In genomic region chr17:42517516-42517915, GRCh38 we compare ENCODE assay signal across 1 cellular context.
TF ChIP-seq lines count a peak whose summit lies in the region.

No MANE protein-coding gene starts in this region.

TF ChIP-seq in K562, 482 proteins besides CTCF, POLR2A, EP300 and RAD21 (continued from another document and continues in another):
- TF ChIP-seq FOXA3 (CRISPR knock-in tag; conservative IDR thresholded peaks at IDR 0.05 in 1 of 2, IDR thresholded peaks at IDR 0.05 in 1 of 2) (no peak), ZNF3 (CRISPR knock-in tag; IDR thresholded peaks at IDR 0.05) (no peak), HDAC2 (IDR thresholded peaks at IDR 0.05) (no peak), PPARD (CRISPR knock-in tag; IDR thresholded peaks at IDR 0.05) (no peak), ZNF282 (CRISPR knock-in tag; IDR thresholded peaks at IDR 0.05) (no peak), E2F6 (IDR thresholded peaks at IDR 0.05; ENCODE audit: borderline replicate concordance in 1 of 2, extremely low read depth in 1 of 2, insufficient read depth in 1 of 2, insufficient read length in 1 of 2, low read depth in 1 of 2, low read length in 1 of 2, poor library complexity in 1 of 2, severe bottlenecking in 1 of 2) (no peak), ZNF124 (CRISPR knock-in tag; IDR thresholded peaks at IDR 0.05) (no peak), TBP (optimal IDR thresholded peaks at IDR 0.05; ENCODE audit: low read depth, low read length) (no peak), ZNF217 (CRISPR knock-in tag; IDR thresholded peaks at IDR 0.05) (no peak), JUNB (CRISPR knock-in tag; conservative IDR thresholded peaks at IDR 0.05) (no peak), NELFE (IDR thresholded peaks at IDR 0.05; ENCODE audit: insufficient read depth, insufficient read length) (no peak), BHLHE40 (IDR thresholded peaks at IDR 0.05; ENCODE audit: low read length) (peak; percentile 58), RBM15 (IDR thresholded peaks at IDR 0.05; ENCODE audit: insufficient read depth, low read length) (no peak), GATAD2A (IDR thresholded peaks at IDR 0.05) (0 out of 2 replicates have a peak, but pooled peaks have one; percentile 51), MEF2D (tag; conservative IDR thresholded peaks at IDR 0.05; ENCODE audit: low read depth) (no peak), RCOR1 (IDR thresholded peaks at IDR 0.05; ENCODE audit: borderline replicate concordance in 1 of 2, low read depth in 2 of 2, low read length in 2 of 2) (peak in 1 of 2 experiments; percentile 38; a peak in 1 of 4 replicates), CREB1 (IDR thresholded peaks at IDR 0.05) (no peak), CREB1 (CRISPR knock-in tag; IDR thresholded peaks at IDR 0.05) (no peak; the same call in 1 of the 2 replicates), ZNF586 (CRISPR knock-in tag; conservative IDR thresholded peaks at IDR 0.05) (no peak), ZNF280B (CRISPR knock-in tag; IDR thresholded peaks at IDR 0.05) (no peak), ZNF253 (CRISPR knock-in tag; conservative IDR thresholded peaks at IDR 0.05) (0 out of 2 replicates have a peak, but pooled peaks have one; percentile 34), NFYB (IDR thresholded peaks at IDR 0.05; ENCODE audit: extremely low read depth, insufficient read length) (no peak), ASH1L (IDR thresholded peaks at IDR 0.05; ENCODE audit: borderline replicate concordance, low read depth, partially characterized antibody) (no peak), ZNF24 (IDR thresholded peaks at IDR 0.05) (peak; percentile 56), ZFP36 (IDR thresholded peaks at IDR 0.05; ENCODE audit: low read depth, low read length, partially characterized antibody) (no peak), CEBPG (CRISPR knock-in tag; IDR thresholded peaks at IDR 0.05) (no peak), CEBPG (tag; conservative IDR thresholded peaks at IDR 0.05 in 1 of 2, IDR thresholded peaks at IDR 0.05 in 1 of 2) (no peak), TEAD1 (CRISPR knock-in tag; IDR thresholded peaks at IDR 0.05) (peak in 1 of 2 experiments; percentile 35; a peak in 1 of 4 replicates), CHAMP1 (IDR thresholded peaks at IDR 0.05) (no peak), HCFC1 (IDR thresholded peaks at IDR 0.05; ENCODE audit: low read depth, low read length) (no peak), XRCC3 (IDR thresholded peaks at IDR 0.05) (no peak), PHB (CRISPR knock-in tag; IDR thresholded peaks at IDR 0.05) (no peak), PHTF2 (CRISPR knock-in tag; IDR thresholded peaks at IDR 0.05) (no peak), FOXP4 (CRISPR knock-in tag; IDR thresholded peaks at IDR 0.05; ENCODE audit: borderline replicate concordance) (no peak), ZNF511 (CRISPR knock-in tag; IDR thresholded peaks at IDR 0.05) (no peak), SRSF7 (optimal IDR thresholded peaks at IDR 0.05; ENCODE audit: low read depth, low read length) (no peak), USF1 (CRISPR knock-in tag; IDR thresholded peaks at IDR 0.05) (no peak), STAG1 (CRISPR knock-in tag; IDR thresholded peaks at IDR 0.05; ENCODE audit: borderline replicate concordance) (peak; percentile 51; the same call in 1 of the 2 replicates), LARP7 (IDR thresholded peaks at IDR 0.05) (no peak), HDAC6 (IDR thresholded peaks at IDR 0.05; ENCODE audit: low read depth, low read length) (no peak), ZNF274 (IDR thresholded peaks at IDR 0.05; ENCODE audit: borderline replicate concordance, low read depth, low read length) (no peak), HSF4 (CRISPR knock-in tag; IDR thresholded peaks at IDR 0.05; ENCODE audit: borderline replicate concordance) (no peak), POLR3G (IDR thresholded peaks at IDR 0.05; ENCODE audit: extremely low read depth, insufficient read length, insufficient replicate concordance) (no peak), ZNF311 (CRISPR knock-in tag; IDR thresholded peaks at IDR 0.05) (no peak), SIRT6 (IDR thresholded peaks at IDR 0.05; ENCODE audit: low read depth, low read length) (no peak), MTA2 (IDR thresholded peaks at IDR 0.05; ENCODE audit: low read depth) (no peak), PCBP1 (IDR thresholded peaks at IDR 0.05; ENCODE audit: low read depth, low read length, poor library complexity, severe bottlenecking) (no peak), POU5F1 (IDR thresholded peaks at IDR 0.05; ENCODE audit: borderline replicate concordance, low read depth, low read length, partially characterized antibody) (no peak), TBL1XR1 (IDR thresholded peaks at IDR 0.05; ENCODE audit: low read length in 2 of 2) (no peak), SAP30 (IDR thresholded peaks at IDR 0.05; ENCODE audit: borderline replicate concordance, insufficient read depth, low read depth, low read length, poor library complexity, severe bottlenecking) (no peak), U2AF1 (optimal IDR thresholded peaks at IDR 0.05; ENCODE audit: low read depth, low read length) (no peak), STAT5A (IDR thresholded peaks at IDR 0.05; ENCODE audit: borderline replicate concordance, low read length) (no peak), ELF1 (tag; IDR thresholded peaks at IDR 0.05) (no peak), ZEB2 (IDR thresholded peaks at IDR 0.05) (no peak), KDM1A (IDR thresholded peaks at IDR 0.05) (no peak), ZNF696 (CRISPR knock-in tag; conservative IDR thresholded peaks at IDR 0.05) (no peak), ZFX (CRISPR knock-in tag; IDR thresholded peaks at IDR 0.05) (no peak), GMEB1 (CRISPR knock-in tag; IDR thresholded peaks at IDR 0.05) (no peak), ARID3A (IDR thresholded peaks at IDR 0.05; ENCODE audit: borderline replicate concordance, low read depth, low read length) (0 out of 2 replicates have a peak, but pooled peaks have one; percentile 39), JUND (IDR thresholded peaks at IDR 0.05; ENCODE audit: borderline replicate concordance, low read depth, low read length) (0 out of 2 replicates have a peak, but pooled peaks have one; percentile 19), JUND (tag; IDR thresholded peaks at IDR 0.05; ENCODE audit: borderline replicate concordance, low read depth, low read length) (peak; percentile 28; the same call in 1 of the 3 replicates), MAX (CRISPR knock-in tag; IDR thresholded peaks at IDR 0.05) (no peak), LEF1 (IDR thresholded peaks at IDR 0.05) (no peak), MYBL2 (IDR thresholded peaks at IDR 0.05; ENCODE audit: low read depth) (no peak), MYBL2 (CRISPR knock-in tag; IDR thresholded peaks at IDR 0.05; ENCODE audit: borderline replicate concordance) (no peak), MBD2 (IDR thresholded peaks at IDR 0.05; ENCODE audit: borderline replicate concordance, low read depth) (no peak), HMG20B (CRISPR knock-in tag; IDR thresholded peaks at IDR 0.05) (no peak), POLR2G (IDR thresholded peaks at IDR 0.05; ENCODE audit: low read depth, low read length) (peak; percentile 46), MITF (IDR thresholded peaks at IDR 0.05) (peak; percentile 68; the same call in 1 of the 2 replicates)
